In the genomic region with DNA sequence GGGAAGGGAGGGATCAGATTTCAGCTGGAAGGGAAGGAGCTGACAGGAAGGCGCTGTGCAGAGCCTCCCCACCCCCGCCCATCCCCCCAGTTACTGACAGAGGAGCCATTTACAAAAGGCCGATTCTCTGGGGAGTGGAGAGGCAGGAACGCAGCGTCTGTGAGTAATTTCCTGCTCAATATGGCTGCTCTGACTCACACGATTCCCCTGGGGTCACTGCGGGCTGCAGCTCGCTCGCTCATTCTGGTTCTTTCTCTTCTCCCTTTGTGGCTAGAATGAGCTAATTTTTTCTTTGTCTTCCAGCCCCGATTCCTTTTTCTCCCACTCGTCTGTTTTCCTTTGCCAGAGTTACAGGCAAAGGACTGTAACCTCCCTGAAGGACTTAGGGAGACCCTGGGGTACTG, we compare ENCODE assay signal across 1 cellular context.
TF ChIP-seq lines count a peak whose summit lies in the region.

No MANE protein-coding gene starts in this region.

TF ChIP-seq in GM12878, 131 proteins besides CTCF, POLR2A, EP300 and RAD21 (continued from another document and continues in another):
- TF ChIP-seq, protein P1, sequence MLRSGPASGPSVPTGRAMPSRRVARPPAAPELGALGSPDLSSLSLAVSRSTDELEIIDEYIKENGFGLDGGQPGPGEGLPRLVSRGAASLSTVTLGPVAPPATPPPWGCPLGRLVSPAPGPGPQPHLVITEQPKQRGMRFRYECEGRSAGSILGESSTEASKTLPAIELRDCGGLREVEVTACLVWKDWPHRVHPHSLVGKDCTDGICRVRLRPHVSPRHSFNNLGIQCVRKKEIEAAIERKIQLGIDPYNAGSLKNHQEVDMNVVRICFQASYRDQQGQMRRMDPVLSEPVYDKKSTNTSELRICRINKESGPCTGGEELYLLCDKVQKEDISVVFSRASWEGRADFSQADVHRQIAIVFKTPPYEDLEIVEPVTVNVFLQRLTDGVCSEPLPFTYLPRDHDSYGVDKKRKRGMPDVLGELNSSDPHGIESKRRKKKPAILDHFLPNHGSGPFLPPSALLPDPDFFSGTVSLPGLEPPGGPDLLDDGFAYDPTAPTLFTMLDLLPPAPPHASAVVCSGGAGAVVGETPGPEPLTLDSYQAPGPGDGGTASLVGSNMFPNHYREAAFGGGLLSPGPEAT (IDR thresholded peaks at IDR 0.05; ENCODE audit: low read depth), result peak; percentile 94
- TF ChIP-seq, protein P2, sequence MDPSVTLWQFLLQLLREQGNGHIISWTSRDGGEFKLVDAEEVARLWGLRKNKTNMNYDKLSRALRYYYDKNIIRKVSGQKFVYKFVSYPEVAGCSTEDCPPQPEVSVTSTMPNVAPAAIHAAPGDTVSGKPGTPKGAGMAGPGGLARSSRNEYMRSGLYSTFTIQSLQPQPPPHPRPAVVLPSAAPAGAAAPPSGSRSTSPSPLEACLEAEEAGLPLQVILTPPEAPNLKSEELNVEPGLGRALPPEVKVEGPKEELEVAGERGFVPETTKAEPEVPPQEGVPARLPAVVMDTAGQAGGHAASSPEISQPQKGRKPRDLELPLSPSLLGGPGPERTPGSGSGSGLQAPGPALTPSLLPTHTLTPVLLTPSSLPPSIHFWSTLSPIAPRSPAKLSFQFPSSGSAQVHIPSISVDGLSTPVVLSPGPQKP (IDR thresholded peaks at IDR 0.05; ENCODE audit: low read depth, low read length), result no peak
- TF ChIP-seq SIX5 (IDR thresholded peaks at IDR 0.05; ENCODE audit: low read depth, low read length, severe bottlenecking) (peak; percentile 11), BHLHE40 (IDR thresholded peaks at IDR 0.05; ENCODE audit: borderline replicate concordance in 1 of 2, low read depth in 2 of 2, low read length in 1 of 2) (peak; percentile 71 to 76), STAT3 (IDR thresholded peaks at IDR 0.05; ENCODE audit: low read depth, low read length) (no peak), ZNF217 (IDR thresholded peaks at IDR 0.05) (peak; percentile 58; the same call in 1 of the 2 replicates), POU2F2 (IDR thresholded peaks at IDR 0.05; ENCODE audit: borderline replicate concordance, low read depth, low read length) (peak; percentile 92), CBX5 (IDR thresholded peaks at IDR 0.05; ENCODE audit: low read depth) (no peak), SUZ12 (IDR thresholded peaks at IDR 0.05; ENCODE audit: unreplicated experiment) (no peak), ATF3 (IDR thresholded peaks at IDR 0.05; ENCODE audit: borderline replicate concordance, extremely low read depth, low read depth, low read length) (no peak), RBBP5 (conservative IDR thresholded peaks at IDR 0.05) (no peak), NFXL1 (IDR thresholded peaks at IDR 0.05; ENCODE audit: borderline replicate concordance) (no peak), E4F1 (IDR thresholded peaks at IDR 0.05; ENCODE audit: borderline replicate concordance, partially characterized antibody) (no peak), POLR2AphosphoS2 (IDR thresholded peaks at IDR 0.05; ENCODE audit: low read depth, low read length) (no peak), MXI1 (IDR thresholded peaks at IDR 0.05; ENCODE audit: low read depth, low read length) (peak; percentile 99), BCLAF1 (IDR thresholded peaks at IDR 0.05) (no peak), TBL1XR1 (IDR thresholded peaks at IDR 0.05; ENCODE audit: low read depth, low read length) (peak; percentile 80; the same call in 1 of the 2 replicates), ZNF274 (IDR thresholded peaks at IDR 0.05; ENCODE audit: insufficient read depth, insufficient read length) (no peak), CREM (IDR thresholded peaks at IDR 0.05; ENCODE audit: low read depth) (peak; percentile 94), ZBTB4 (CRISPR knock-in tag; IDR thresholded peaks at IDR 0.05) (no peak), NR2C2 (IDR thresholded peaks at IDR 0.05; ENCODE audit: borderline replicate concordance, control insufficient read depth, insufficient read length, low read depth) (no peak), SMAD5 (IDR thresholded peaks at IDR 0.05; ENCODE audit: low read depth) (no peak), ZNF622 (IDR thresholded peaks at IDR 0.05) (no peak), ZBTB33 (IDR thresholded peaks at IDR 0.05) (0 out of 2 replicates have a peak, but pooled peaks have one; percentile 31), ZBTB40 (IDR thresholded peaks at IDR 0.05; ENCODE audit: borderline replicate concordance) (peak; percentile 59; the same call in 1 of the 2 replicates), ZSCAN29 (IDR thresholded peaks at IDR 0.05) (peak; percentile 13; the same call in 1 of the 2 replicates)
- TF ChIP-seq, protein P3, sequence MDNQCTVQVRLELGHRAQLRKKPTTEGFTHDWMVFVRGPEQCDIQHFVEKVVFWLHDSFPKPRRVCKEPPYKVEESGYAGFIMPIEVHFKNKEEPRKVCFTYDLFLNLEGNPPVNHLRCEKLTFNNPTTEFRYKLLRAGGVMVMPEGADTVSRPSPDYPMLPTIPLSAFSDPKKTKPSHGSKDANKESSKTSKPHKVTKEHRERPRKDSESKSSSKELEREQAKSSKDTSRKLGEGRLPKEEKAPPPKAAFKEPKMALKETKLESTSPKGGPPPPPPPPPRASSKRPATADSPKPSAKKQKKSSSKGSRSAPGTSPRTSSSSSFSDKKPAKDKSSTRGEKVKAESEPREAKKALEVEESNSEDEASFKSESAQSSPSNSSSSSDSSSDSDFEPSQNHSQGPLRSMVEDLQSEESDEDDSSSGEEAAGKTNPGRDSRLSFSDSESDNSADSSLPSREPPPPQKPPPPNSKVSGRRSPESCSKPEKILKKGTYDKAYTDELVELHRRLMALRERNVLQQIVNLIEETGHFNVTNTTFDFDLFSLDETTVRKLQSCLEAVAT (IDR thresholded peaks at IDR 0.05), result peak; percentile 94
